ENCODE assay signal across 30 cellular contexts in genomic region chr9:77815260-77815659, GRCh38.
"Had no signal": no experiment of that assay in that cellular context is flagged by ENCODE, and none has a peak within 500 bp of the region (broad histone marks: within the 10 kb centered on the region; RNA-seq: fewer than 3 reads in every experiment).

No MANE protein-coding gene starts in this region.

- H3K79me2 ChIP-seq: parathyroid adenoma had no signal

- H3K9ac ChIP-seq: parathyroid adenoma had no signal

- H3K36me3 Mint-ChIP-seq: natural killer cell; stimulated activated naive B cell treated with anti-CD40 and anti-IgM and Interleukin-4, amounts not matched to agents 10 μg/mL and 1 μg/mL and 100 μg/mL, for 72 hours had no signal

- DNase-seq: natural killer cell; nucleus accumbens; ovary; posterior cingulate gyrus; psoas muscle; right cardiac atrium; right lobe of liver; sigmoid colon; small intestine; stimulated activated CD4-positive, alpha-beta T cell treated with anti-CD3 and anti-CD28 coated beads, Interleukin-15, amount 100 ng/mL, for 24 hours; stimulated activated CD4-positive, alpha-beta T cell treated with anti-CD3 and anti-CD28 coated beads, Interleukin-2, amount 100 ng/mL, for 24 hours; stimulated activated CD4-positive, alpha-beta T cell treated with anti-CD3 and anti-CD28 coated beads, Interleukin-2, amount 100 ng/mL, for 48 hours; stimulated activated CD4-positive, alpha-beta T cell treated with anti-CD3 and anti-CD28 coated beads, Interleukin-4, amount 100 ng/mL, for 24 hours; stimulated activated naive B cell treated with anti-CD40 and anti-IgM and Interleukin-4, amounts not matched to agents 10 μg/mL and 1 μg/mL and 100 μg/mL, for 72 hours; stimulated activated naive CD4-positive, alpha-beta T cell treated with Interleukin-2 at 50 U/mL for 16 hours; stomach; thyroid gland; trophoblast cell; upper lobe of left lung had no signal

- H3K27ac ChIP-seq: neutrophil, ovary, parathyroid adenoma, psoas muscle, right lobe of liver, sigmoid colon, stomach, thoracic aorta, thyroid gland, tibial nerve, upper lobe of left lung, vagina had no signal

- H3K4me3 ChIP-seq: ovary, psoas muscle, right lobe of liver, sigmoid colon, stomach, thoracic aorta, thyroid gland, tibial nerve, upper lobe of left lung, vagina had no signal

- FAIRE-seq: small intestine, urothelium cell line had no signal

- H3K9me3 ChIP-seq: neutrophil, ovary, psoas muscle, right lobe of liver, sigmoid colon, stomach, thoracic aorta, thyroid gland, tibial nerve, upper lobe of left lung, vagina had no signal

- H3K27me3 Mint-ChIP-seq: progenitor cell of endocrine pancreas; stimulated activated naive CD8-positive, alpha-beta T cell treated with anti-CD3 and anti-CD28 coated beads, Interleukin-15, Interleukin-2, amounts not matched to agents 100 ng/mL and 50 ng/mL, for 24 hours had no signal

- H3K4me1 ChIP-seq: parathyroid adenoma, right lobe of liver, thyroid gland had no signal

- H3K36me3 ChIP-seq: ovary, right lobe of liver, thoracic aorta, thyroid gland, vagina had no signal

- H3K4me1 Mint-ChIP-seq: natural killer cell had no signal

- ATAC-seq: natural killer cell; psoas muscle; right cardiac atrium; right lobe of liver; stimulated activated effector memory CD8-positive, alpha-beta T cell treated with anti-CD3 and anti-CD28 coated beads, Interleukin-12 subunit alpha, Interleukin-12 subunit beta, amount 100 ng/mL, for 72 hours; stimulated activated naive B cell treated with anti-CD40 and anti-IgM and Interleukin-4, amounts not matched to agents 10 μg/mL and 1 μg/mL and 100 μg/mL, for 72 hours had no signal

- H3K9me3 Mint-ChIP-seq: natural killer cell; nephron; neural crest cell; stimulated activated effector memory CD8-positive, alpha-beta T cell treated with anti-CD3 and anti-CD28 coated beads, Interleukin-12 subunit alpha, Interleukin-12 subunit beta, amount 100 ng/mL, for 72 hours; stimulated activated naive B cell treated with anti-CD40 and anti-IgM and Interleukin-4, amounts not matched to agents 10 μg/mL and 1 μg/mL and 100 μg/mL, for 72 hours; stimulated activated naive CD8-positive, alpha-beta T cell treated with anti-CD3 and anti-CD28 coated beads, Interleukin-15, Interleukin-2, amounts not matched to agents 100 ng/mL and 50 ng/mL, for 24 hours had no signal

- H3K27ac Mint-ChIP-seq: natural killer cell; nephron; progenitor cell of endocrine pancreas; stimulated activated effector memory CD8-positive, alpha-beta T cell treated with anti-CD3 and anti-CD28 coated beads, Interleukin-12 subunit alpha, Interleukin-12 subunit beta, amount 100 ng/mL, for 72 hours; stimulated activated naive B cell treated with anti-CD40 and anti-IgM and Interleukin-4, amounts not matched to agents 10 μg/mL and 1 μg/mL and 100 μg/mL, for 72 hours; stimulated activated naive CD8-positive, alpha-beta T cell treated with anti-CD3 and anti-CD28 coated beads, Interleukin-15, Interleukin-2, amounts not matched to agents 100 ng/mL and 50 ng/mL, for 24 hours had no signal

- H3K27me3 ChIP-seq: neutrophil, ovary, right lobe of liver, sigmoid colon, stomach, thyroid gland, tibial nerve, upper lobe of left lung, vagina had no signal

- H3K4me3 Mint-ChIP-seq: natural killer cell; nephron; neural crest cell; stimulated activated effector memory CD8-positive, alpha-beta T cell treated with anti-CD3 and anti-CD28 coated beads, Interleukin-12 subunit alpha, Interleukin-12 subunit beta, amount 100 ng/mL, for 72 hours; stimulated activated naive B cell treated with anti-CD40 and anti-IgM and Interleukin-4, amounts not matched to agents 10 μg/mL and 1 μg/mL and 100 μg/mL, for 72 hours; stimulated activated naive CD8-positive, alpha-beta T cell treated with anti-CD3 and anti-CD28 coated beads, Interleukin-15, Interleukin-2, amounts not matched to agents 100 ng/mL and 50 ng/mL, for 24 hours had no signal

- H2AFZ ChIP-seq: parathyroid adenoma had no signal
